ENCODE assay signal across 9 cellular contexts in the genomic region with DNA sequence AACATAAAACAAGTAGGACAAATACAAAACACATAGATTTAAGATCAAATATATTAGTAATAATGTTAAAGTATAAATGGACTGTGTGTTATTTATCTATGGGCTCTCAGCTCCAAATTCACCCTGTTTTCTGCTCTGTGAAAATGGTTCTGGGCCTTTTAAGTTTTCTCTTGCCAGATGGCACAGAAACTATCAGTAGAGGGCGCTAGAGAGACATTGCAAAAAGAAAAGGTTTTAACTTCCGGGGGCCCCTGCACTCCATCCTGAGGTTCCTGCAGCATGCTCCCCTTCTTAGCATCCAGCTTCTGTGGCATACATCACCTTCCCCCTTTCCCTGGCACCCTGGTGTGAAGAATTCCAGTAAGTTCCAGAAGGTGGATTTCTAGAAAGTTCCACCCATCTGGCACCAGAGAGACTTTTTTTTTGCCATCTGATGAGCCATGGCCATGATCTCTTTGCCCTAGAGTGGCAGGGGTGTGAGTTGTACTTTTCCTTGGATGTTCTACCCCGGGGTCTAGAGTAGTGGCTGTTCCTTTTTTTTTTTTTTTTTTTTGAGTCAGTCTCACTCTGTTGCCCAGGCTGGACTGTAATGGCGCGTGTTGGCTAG. TPM values are rescaled to one million over a fixed set of nuclear protein-coding genes. Genes with fewer than 3 reads are reported as not detected.
DNase-seq lines count a peak whose midpoint lies in the region; ATAC-seq and TF ChIP-seq lines count a peak whose summit lies in the region.
"Had no signal": no experiment of that assay in that cellular context is flagged by ENCODE, and none has a peak within 500 bp of the region (broad histone marks: within the 10 kb centered on the region; RNA-seq: fewer than 3 reads in every experiment).

No MANE protein-coding gene starts in this region.

- H4K20me1 ChIP-seq in GM23338 (replicated peaks; ENCODE audit: insufficient read depth): no peaks in the 10 kb centered on the region

- H3K4me2 ChIP-seq in GM23338: no peak overlapping the region

- no peaks in the 10 kb centered on the region for H3K4me1 Mint-ChIP-seq in GM23338
- H3K4me1 Mint-ChIP-seq in CD8-positive, alpha-beta memory T cell: peaks cover 14 to 20% (median 15%) of the 10 kb centered on the region in 3 donors

- H3K36me3 ChIP-seq in GM23338 (ENCODE audit: insufficient read depth) (no peaks in the 10 kb centered on the region), SJCRH30 (no peaks in the 10 kb centered on the region), esophagus squamous epithelium (no peaks in the 10 kb centered on the region)
- H3K36me3 ChIP-seq in CD8-positive, alpha-beta memory T cell (ENCODE audit: insufficient read depth, low read length): no peaks in the 10 kb centered on the region

- no peaks in the 10 kb centered on the region for H3K9me2 ChIP-seq in GM23338 (ENCODE audit: insufficient read depth)

- no peaks in the 10 kb centered on the region for H3K27me3 Mint-ChIP-seq in GM23338 (ENCODE audit: insufficient read depth, low read depth, poor library complexity)
- peaks cover 0 to 2% of the 10 kb centered on the region in 2 donors for H3K27me3 Mint-ChIP-seq in CD8-positive, alpha-beta memory T cell

- POLR2A ChIA-PET in CD8-positive, alpha-beta memory T cell (lab: Charles Lee): no interaction called here

- no peak overlapping the region for H2AFZ ChIP-seq in GM23338

- H3K4me1 ChIP-seq in GM23338 (ENCODE audit: insufficient read depth) (no peaks in the 10 kb centered on the region), SJCRH30 (no peaks in the 10 kb centered on the region), esophagus squamous epithelium (no peaks in the 10 kb centered on the region)
- no peaks in the 10 kb centered on the region for H3K4me1 ChIP-seq in CD8-positive, alpha-beta memory T cell (ENCODE audit: insufficient read depth, low read length)

- H3K27ac Mint-ChIP-seq in GM23338: no peak overlapping the region
- peak overlapping the region in 1 of 8 donors; percentile 58 for H3K27ac Mint-ChIP-seq in CD8-positive, alpha-beta memory T cell

- DNase-seq in COLO668 (lab: John Stamatoyannopoulos, UW; ENCODE audit: unreplicated experiment) (peak; percentile 5), GM23338 (ENCODE audit: low spot score) (peak; percentile 88), SJCRH30 (peak; percentile 32 to 57), iPS DF 19.7 (ENCODE audit: low read depth, low spot score) (peak; percentile 3), esophagus squamous epithelium (lab: John Stamatoyannopoulos, UW) (no peak), mesenteric fat pad (ENCODE audit: low spot score) (no peak), omental fat pad (ENCODE audit: low spot score) (no peak)
- DNase-seq in CD8-positive, alpha-beta memory T cell: no peak
- DNase-seq: KG1 had no signal

- intact Hi-C loops in esophagus squamous epithelium (cut with DNase I): no loop called here

- TF ChIP-seq POLR2A in esophagus squamous epithelium (IDR thresholded peaks at IDR 0.05): no peak

- peak; percentile 63 to 83 for TF ChIP-seq CTCF in GM23338 (conservative IDR thresholded peaks at IDR 0.05; ENCODE audit: low read depth in 2 of 2)
- TF ChIP-seq CTCF in esophagus squamous epithelium (IDR thresholded peaks at IDR 0.05): peak in 1 of 6 experiments; percentile 32
- TF ChIP-seq CTCF in omental fat pad (IDR thresholded peaks at IDR 0.05): no peak

- peaks cover 4% of the 10 kb centered on the region; the same call in 2 of the 3 replicates for H3K9me3 Mint-ChIP-seq in GM23338
- H3K9me3 Mint-ChIP-seq in CD8-positive, alpha-beta memory T cell: peaks cover 0 to 2% (median 0%) of the 10 kb centered on the region in 5 donors

- H3K4me3 Mint-ChIP-seq in GM23338: no peak overlapping the region
- H3K4me3 Mint-ChIP-seq in CD8-positive, alpha-beta memory T cell: no peak overlapping the region

- H3K79me2 ChIP-seq in GM23338 (replicated peaks; ENCODE audit: insufficient read depth): no peaks in the 10 kb centered on the region

- WGBS in esophagus squamous epithelium, 2 donors: 74 to 76% methylated on average over 3 of the region's 5 CpGs

- CTCF ChIA-PET in CD8-positive, alpha-beta memory T cell (lab: Charles Lee): interaction anchor here (0.7 kb wide), 1 partner anchor 62 kb away, joined by 3 read pairs; no protein-coding TSS in a partner anchor

- no peaks in the 10 kb centered on the region for H3K36me3 Mint-ChIP-seq in GM23338 (ENCODE audit: low read depth)
- no peaks in the 10 kb centered on the region for H3K36me3 Mint-ChIP-seq in CD8-positive, alpha-beta memory T cell

- no peaks in the 10 kb centered on the region for H3F3A ChIP-seq in GM23338 (replicated peaks; ENCODE audit: low read depth)

- H3K27ac ChIP-seq in GM23338 (ENCODE audit: low read depth): no peak overlapping the region
- no peak overlapping the region for H3K27ac ChIP-seq in SJCRH30
- H3K27ac ChIP-seq in esophagus squamous epithelium: no peak overlapping the region
- no peak overlapping the region for H3K27ac ChIP-seq in CD8-positive, alpha-beta memory T cell (ENCODE audit: low read depth, low read length)

- H3K9me3 ChIP-seq in SJCRH30 (replicated peaks): no peaks in the 10 kb centered on the region
- H3K9me3 ChIP-seq in esophagus squamous epithelium: no peaks in the 10 kb centered on the region
- no peaks in the 10 kb centered on the region for H3K9me3 ChIP-seq in CD8-positive, alpha-beta memory T cell (ENCODE audit: low read length)

- H3K27me3 ChIP-seq in GM23338 (ENCODE audit: insufficient read depth) (no peaks in the 10 kb centered on the region), SJCRH30 (no peaks in the 10 kb centered on the region), esophagus squamous epithelium (no peaks in the 10 kb centered on the region)
- H3K27me3 ChIP-seq in CD8-positive, alpha-beta memory T cell (ENCODE audit: insufficient read depth, low read length, poor library complexity, severe bottlenecking): no peaks in the 10 kb centered on the region

- H3K4me3 ChIP-seq in GM23338 (no peak overlapping the region), SJCRH30 (no peak overlapping the region), esophagus squamous epithelium (no peak overlapping the region)
- no peak overlapping the region for H3K4me3 ChIP-seq in CD8-positive, alpha-beta memory T cell (ENCODE audit: low read length)

- no peak for ATAC-seq in GM23338
- no peak for ATAC-seq in omental fat pad (ENCODE audit: low FRiP score)

TF ChIP-seq in GM23338, 12 proteins besides CTCF, POLR2A, EP300 and RAD21 (continues in another document):
- no peak for TF ChIP-seq CREB1 (CRISPR knock-in tag; IDR thresholded peaks at IDR 0.05; ENCODE audit: low read depth)
- no peak for TF ChIP-seq STAT1 (IDR thresholded peaks at IDR 0.05; ENCODE audit: unreplicated experiment)
- TF ChIP-seq ZNF331 (CRISPR knock-in tag; IDR thresholded peaks at IDR 0.05; ENCODE audit: low read depth): no peak
- TF ChIP-seq, protein P1, sequence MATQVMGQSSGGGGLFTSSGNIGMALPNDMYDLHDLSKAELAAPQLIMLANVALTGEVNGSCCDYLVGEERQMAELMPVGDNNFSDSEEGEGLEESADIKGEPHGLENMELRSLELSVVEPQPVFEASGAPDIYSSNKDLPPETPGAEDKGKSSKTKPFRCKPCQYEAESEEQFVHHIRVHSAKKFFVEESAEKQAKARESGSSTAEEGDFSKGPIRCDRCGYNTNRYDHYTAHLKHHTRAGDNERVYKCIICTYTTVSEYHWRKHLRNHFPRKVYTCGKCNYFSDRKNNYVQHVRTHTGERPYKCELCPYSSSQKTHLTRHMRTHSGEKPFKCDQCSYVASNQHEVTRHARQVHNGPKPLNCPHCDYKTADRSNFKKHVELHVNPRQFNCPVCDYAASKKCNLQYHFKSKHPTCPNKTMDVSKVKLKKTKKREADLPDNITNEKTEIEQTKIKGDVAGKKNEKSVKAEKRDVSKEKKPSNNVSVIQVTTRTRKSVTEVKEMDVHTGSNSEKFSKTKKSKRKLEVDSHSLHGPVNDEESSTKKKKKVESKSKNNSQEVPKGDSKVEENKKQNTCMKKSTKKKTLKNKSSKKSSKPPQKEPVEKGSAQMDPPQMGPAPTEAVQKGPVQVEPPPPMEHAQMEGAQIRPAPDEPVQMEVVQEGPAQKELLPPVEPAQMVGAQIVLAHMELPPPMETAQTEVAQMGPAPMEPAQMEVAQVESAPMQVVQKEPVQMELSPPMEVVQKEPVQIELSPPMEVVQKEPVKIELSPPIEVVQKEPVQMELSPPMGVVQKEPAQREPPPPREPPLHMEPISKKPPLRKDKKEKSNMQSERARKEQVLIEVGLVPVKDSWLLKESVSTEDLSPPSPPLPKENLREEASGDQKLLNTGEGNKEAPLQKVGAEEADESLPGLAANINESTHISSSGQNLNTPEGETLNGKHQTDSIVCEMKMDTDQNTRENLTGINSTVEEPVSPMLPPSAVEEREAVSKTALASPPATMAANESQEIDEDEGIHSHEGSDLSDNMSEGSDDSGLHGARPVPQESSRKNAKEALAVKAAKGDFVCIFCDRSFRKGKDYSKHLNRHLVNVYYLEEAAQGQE (IDR thresholded peaks at IDR 0.05; ENCODE audit: unreplicated experiment): no peak
- TF ChIP-seq EZH2phosphoT487 (IDR thresholded peaks at IDR 0.05; ENCODE audit: unreplicated experiment): no peak
- TF ChIP-seq NANOG (IDR thresholded peaks at IDR 0.05; ENCODE audit: borderline replicate concordance): no peak
- no peak for TF ChIP-seq POLR2AphosphoS5 (IDR thresholded peaks at IDR 0.05; ENCODE audit: low read depth)

RNA-seq across cellular contexts. Expression of a gene that starts 29.3 kb away (rescaled TPM):
- total RNA-seq in GM23338 (2014; rRNA removed; shearing (Covaris generic)): 18.1 and 24.7 TPM in 2 replicates
- polyA plus RNA-seq in GM23338 (2016; fragmentation: Nextera tagmentation; extraction: Ambion mirVana): 249 and 256 TPM in 2 replicates
- total RNA-seq in SJCRH30 (2014; rRNA removed; shearing (Covaris generic)): 68.0 and 73.7 TPM in 2 replicates
- total RNA-seq in esophagus squamous epithelium (10 to 100 TPM in 3 of 4 donors, 1 to 10 TPM in 1; 7.7 to 22.5 (median 17.8) TPM), mesenteric fat pad (43.5 TPM), omental fat pad (10 to 100 TPM; 22.3 to 31.0 (median 25.5) TPM)
- 10 to 100 TPM; 78.1 to 79.9 TPM for total RNA-seq in CD8-positive, alpha-beta memory T cell
- 89.1 TPM for polyA plus RNA-seq in CD8-positive, alpha-beta memory T cell

RNA-seq across cellular contexts. Expression of a gene that starts 29.4 kb away (rescaled TPM):
- 69.6 and 93.0 TPM in 2 replicates for total RNA-seq in GM23338 (2014; rRNA removed; shearing (Covaris generic))
- polyA plus RNA-seq in GM23338 (2016; fragmentation: Nextera tagmentation; extraction: Ambion mirVana): 90.0 and 103 TPM in 2 replicates
- total RNA-seq in SJCRH30 (2014; rRNA removed; shearing (Covaris generic)): 117 and 118 TPM in 2 replicates
- total RNA-seq in esophagus squamous epithelium: 10 to 100 TPM; 31.2 to 59.1 (median 40.0) TPM
- 39.6 TPM for total RNA-seq in mesenteric fat pad
- 10 to 100 TPM; 42.7 to 57.1 (median 53.2) TPM for total RNA-seq in omental fat pad
- 10 to 100 TPM; 75.8 to 76.3 TPM for total RNA-seq in CD8-positive, alpha-beta memory T cell
- 151 TPM for polyA plus RNA-seq in CD8-positive, alpha-beta memory T cell

RNA-seq across cellular contexts. Expression of a gene that starts 58.6 kb away (rescaled TPM):
- total RNA-seq in GM23338 (2014; rRNA removed; shearing (Covaris generic)): 1.0 and 9.4 TPM in 2 replicates
- 1.0 and 1.3 TPM in 2 replicates for polyA plus RNA-seq in GM23338 (2016; fragmentation: Nextera tagmentation; extraction: Ambion mirVana)
- total RNA-seq in SJCRH30 (2014; rRNA removed; shearing (Covaris generic)): 25.2 and 31.5 TPM in 2 replicates
- 10 to 100 TPM in 3 of 4 donors, 1 to 10 TPM in 1; 4.9 to 25.2 (median 12.4) TPM for total RNA-seq in esophagus squamous epithelium
- total RNA-seq in mesenteric fat pad: 39.8 TPM
- 10 to 100 TPM; 23.8 to 64.2 (median 27.8) TPM for total RNA-seq in omental fat pad
- total RNA-seq in CD8-positive, alpha-beta memory T cell: 10 to 100 TPM; 36.2 to 37.8 TPM
- polyA plus RNA-seq in CD8-positive, alpha-beta memory T cell: 26.3 TPM

Comparison
In these comparisons a context has a peak if more than half of its experiments do, and no peak if none do; other contexts are left out.
1. DNase-seq: peak in COLO668 (single experiment), GM23338 (single experiment), SJCRH30 (2 of 2) and iPS DF 19.7 (single experiment); none in esophagus squamous epithelium (single experiment), mesenteric fat pad (single experiment), omental fat pad (single experiment) and CD8-positive, alpha-beta memory T cell (0 of 5).
2. CTCF ChIP-seq: peak in GM23338 (2 of 2); none in omental fat pad (0 of 3).